Comparison of ENCODE assay signal across 17 cellular contexts in the genomic region with DNA sequence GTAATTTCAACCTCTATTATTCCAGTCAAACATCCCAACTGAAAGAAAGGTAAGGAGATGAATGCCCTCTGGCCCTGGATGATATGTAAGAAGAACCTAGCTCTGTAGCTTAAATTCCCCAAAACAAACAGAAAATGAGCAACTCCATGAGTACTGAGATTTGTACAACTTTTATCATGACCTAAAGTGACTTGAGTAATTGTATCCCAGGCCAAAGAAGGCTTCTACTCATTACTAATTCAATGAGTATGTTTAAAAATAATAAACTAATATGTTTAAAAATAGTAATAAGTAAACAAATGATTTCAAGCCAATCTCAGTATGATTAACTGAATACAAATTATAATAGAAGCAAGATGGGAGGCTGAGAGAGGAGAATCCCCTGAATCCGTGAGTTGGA.
DNase-seq lines count a peak whose midpoint lies in the region; ATAC-seq, FAIRE-seq and TF ChIP-seq lines count a peak whose summit lies in the region.
"Had no signal": no experiment of that assay in that cellular context is flagged by ENCODE, and none has a peak within 500 bp of the region (broad histone marks: within the 10 kb centered on the region; RNA-seq: fewer than 3 reads in every experiment).

No MANE protein-coding gene starts in this region.

- no peak for TF ChIP-seq POLR2A in H54 (IDR thresholded peaks at IDR 0.05; ENCODE audit: low read depth, low read length)

- intact Hi-C loops in Panc1 (cut with micrococcal nuclease; ENCODE audit: unreplicated experiment), result no loop called here

- ATAC-seq in Panc1, result no peak
- no peak for ATAC-seq in GM19395 (IDR thresholded peaks at IDR 0.05; ENCODE audit: unreplicated experiment)
- ATAC-seq: A549, K562 had no signal

- peaks cover 2% of the 10 kb centered on the region; the same call in 1 of the 2 replicates for H3K4me1 ChIP-seq in Panc1 (ENCODE audit: control insufficient read depth, insufficient read depth, low read length)
- H3K4me1 ChIP-seq: A549, BLaER1 had no signal

- BruUV-seq in Panc1 (replicated peaks; lab: Mats Ljungman, UMichigan), result no TSS peak

- no peaks in the 10 kb centered on the region for H3K27me3 ChIP-seq in Panc1 (ENCODE audit: control insufficient read depth, insufficient read depth, low read length)
- H3K27me3 ChIP-seq: BLaER1 had no signal

- TF ChIP-seq CTCF in Panc1 (IDR thresholded peaks at IDR 0.05), result no peak
- no peak for TF ChIP-seq CTCF in foreskin fibroblast (IDR thresholded peaks at IDR 0.05; ENCODE audit: low read depth, low read length)

- in situ Hi-C loops in Panc1 (cut with HindIII; ENCODE audit: low pct_unique_long_range_greater_than_20kb, low sequenced_read_pairs), result no loop called here

- H3K4me3 ChIP-seq in Panc1 (ENCODE audit: low read depth in 2 of 2, low read length in 2 of 2) (no peak overlapping the region), foreskin fibroblast (ENCODE audit: low read depth in 1 of 2, low read length in 2 of 2) (no peak overlapping the region)
- H3K4me3 ChIP-seq: A549, BLaER1, K562 had no signal

- DNase-seq in HCEC 1CT, result peak; percentile 28
- DNase-seq in Panc1 (ENCODE audit: low read depth, low spot score), result no peak
- peak; percentile 25 to 56 for DNase-seq in foreskin fibroblast
- DNase-seq in T-helper 1 cell, result no peak
- DNase-seq in H54 (ENCODE audit: insufficient read length, low spot score), result no peak
- DNase-seq: AML-193; CD4-positive, alpha-beta memory T cell; DMS153; DMS79; GOT3; H9 had no signal

- peak overlapping the region; percentile 34; the same call in 1 of the 2 replicates for H3K27ac ChIP-seq in Panc1 (ENCODE audit: low read length)
- H3K27ac ChIP-seq: A549, BLaER1, HL-60 had no signal

- POLR2A ChIA-PET in Panc1 (lab: Charles Lee), result interaction anchor here (0.9 kb wide), 1 partner anchor 176 kb away, joined by 12 read pairs; no protein-coding TSS in a partner anchor

- FAIRE-seq in H54 (lab: Jason Lieb, UNC), result no peak
- FAIRE-seq: A549, GM12891, K562 had no signal

- CTCF ChIA-PET in Panc1 (lab: Charles Lee), result no interaction called here

- H3K36me3 ChIP-seq in Panc1 (ENCODE audit: control insufficient read depth, insufficient read depth, low read length), result no peaks in the 10 kb centered on the region
- H3K36me3 ChIP-seq: BLaER1 had no signal

- H3K9me3 ChIP-seq in Panc1 (ENCODE audit: control insufficient read depth, insufficient read depth, low read depth, low read length), result no peaks in the 10 kb centered on the region
- H3K9me3 ChIP-seq: A549, BLaER1 had no signal

Comparison
In these comparisons a context has a peak if more than half of its experiments do, and no peak if none do; other contexts are left out.
1. DNase-seq: peak in HCEC 1CT (single experiment) and foreskin fibroblast (2 of 2); none in Panc1 (single experiment), T-helper 1 cell (0 of 5) and H54 (single experiment).